In the genomic region with DNA sequence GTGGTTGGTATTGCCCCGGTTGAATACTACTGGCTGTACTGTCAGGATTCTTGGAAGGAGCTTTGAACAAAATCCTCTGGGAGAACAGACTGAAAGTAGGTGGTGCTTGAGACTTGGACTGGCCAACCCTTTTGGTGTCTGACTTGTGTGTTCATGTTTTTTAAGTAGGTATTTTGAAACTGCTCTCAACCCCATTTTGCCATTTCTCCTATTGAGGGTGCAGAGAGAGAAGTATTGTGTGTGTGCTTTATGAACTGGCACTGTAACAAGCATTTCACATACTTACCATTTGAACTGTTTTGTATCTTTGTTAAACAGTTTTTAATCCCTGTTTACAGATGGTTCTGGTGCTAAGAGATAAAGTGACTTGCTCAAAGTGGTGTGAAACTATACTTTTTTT, we compare ENCODE assay signal across 15 cellular contexts. TPM values are rescaled to one million over a fixed set of nuclear protein-coding genes. Genes with fewer than 3 reads are reported as not detected.
A peak's percentile ranks its signal among the peaks of the same experiment; 100 is the strongest.
DNase-seq lines count a peak whose midpoint lies in the region; TF ChIP-seq lines count a peak whose summit lies in the region.
"Had no signal": no experiment of that assay in that cellular context is flagged by ENCODE, and none has a peak within 500 bp of the region (broad histone marks: within the 10 kb centered on the region; RNA-seq: fewer than 3 reads in every experiment).

No MANE protein-coding gene starts in this region.

- H3K9me3 ChIP-seq in SK-N-MC (ENCODE audit: low read depth, low read length) (no peaks in the 10 kb centered on the region), smooth muscle cell (replicated peaks; ENCODE audit: low read depth) (no peaks in the 10 kb centered on the region)
- H3K9me3 ChIP-seq: BE2C, heart left ventricle, right lobe of liver had no signal

- H4K20me1 ChIP-seq in smooth muscle cell (ENCODE audit: low read depth): peaks cover 100% of the 10 kb centered on the region

- H3K4me1 ChIP-seq in smooth muscle cell (ENCODE audit: low read depth): peaks cover 14% of the 10 kb centered on the region
- H3K4me1 ChIP-seq: BE2C had no signal

- no peaks in the 10 kb centered on the region for H3K27me3 Mint-ChIP-seq in activated T-cell treated with anti-CD3 and anti-CD28 coated beads, Interleukin-2, amount 50 U/mL, for 24 hours
- no peaks in the 10 kb centered on the region for H3K27me3 Mint-ChIP-seq in endothelial cell (ENCODE audit: unreplicated experiment)

- H3K27me3 ChIP-seq in smooth muscle cell (ENCODE audit: low read depth): no peaks in the 10 kb centered on the region
- H3K27me3 ChIP-seq: BE2C, heart left ventricle, right lobe of liver had no signal

- no peaks in the 10 kb centered on the region for H3K9me3 Mint-ChIP-seq in activated T-cell treated with anti-CD3 and anti-CD28 coated beads, Interleukin-2, amount 50 U/mL, for 24 hours
- no peaks in the 10 kb centered on the region for H3K9me3 Mint-ChIP-seq in endothelial cell (ENCODE audit: unreplicated experiment)

- H2AFZ ChIP-seq in smooth muscle cell (ENCODE audit: low read depth): no peak overlapping the region

- H3K27ac Mint-ChIP-seq in activated T-cell treated with anti-CD3 and anti-CD28 coated beads, Interleukin-2, amount 50 U/mL, for 24 hours: peak overlapping the region; percentile 66
- no peak overlapping the region for H3K27ac Mint-ChIP-seq in endothelial cell (ENCODE audit: unreplicated experiment)

- H3K36me3 Mint-ChIP-seq in activated T-cell treated with anti-CD3 and anti-CD28 coated beads, Interleukin-2, amount 50 U/mL, for 24 hours (ENCODE audit: low read depth): peaks cover 85% of the 10 kb centered on the region
- H3K36me3 Mint-ChIP-seq in endothelial cell (ENCODE audit: low read depth, unreplicated experiment): peaks cover 4% of the 10 kb centered on the region

- peak overlapping the region; percentile 16 for H3K4me2 ChIP-seq in smooth muscle cell

- H3F3A ChIP-seq in smooth muscle cell (ENCODE audit: low read depth): peaks cover 23% of the 10 kb centered on the region

- peaks cover 39% of the 10 kb centered on the region for H3K36me3 ChIP-seq in SK-N-MC (ENCODE audit: insufficient read depth, low read length)
- H3K36me3 ChIP-seq in smooth muscle cell (ENCODE audit: low read depth): no peaks in the 10 kb centered on the region
- H3K36me3 ChIP-seq: right lobe of liver had no signal

- WGBS in smooth muscle cell (ENCODE audit: low lambda C conversion rate): 27% methylated on average over 1 of the region's 1 CpG

- H3K9ac ChIP-seq in SK-N-MC (ENCODE audit: insufficient read length) (no peak overlapping the region), smooth muscle cell (ENCODE audit: low read depth) (no peak overlapping the region)

- H3K4me3 ChIP-seq in SK-N-MC (no peak overlapping the region), fibroblast of pulmonary artery (replicated peaks; ENCODE audit: low read depth, low read length) (no peak overlapping the region), smooth muscle cell (no peak overlapping the region)
- H3K4me3 ChIP-seq: heart left ventricle, right lobe of liver had no signal

- TF ChIP-seq CTCF in fibroblast of pulmonary artery (IDR thresholded peaks at IDR 0.05; ENCODE audit: low read length, missing control alignments): no peak
- TF ChIP-seq CTCF in smooth muscle cell (IDR thresholded peaks at IDR 0.05; ENCODE audit: borderline replicate concordance, insufficient read depth, poor library complexity, severe bottlenecking): no peak
- TF ChIP-seq CTCF in endothelial cell (IDR thresholded peaks at IDR 0.05; ENCODE audit: unreplicated experiment): no peak

- H3K27ac ChIP-seq in SK-N-MC (peak overlapping the region; percentile 2; the same call in 1 of the 2 replicates), smooth muscle cell (ENCODE audit: low read depth) (peak overlapping the region; percentile 12)
- H3K27ac ChIP-seq: heart left ventricle, right lobe of liver had no signal

- no peak for DNase-seq in activated T-cell treated with anti-CD3 and anti-CD28 coated beads, Interleukin-2, amount 50 U/mL, for 24 hours
- DNase-seq in activated T-cell treated with anti-CD3 and anti-CD28 coated beads, Interleukin-2, amount 50 U/mL, for 48 hours: no peak
- DNase-seq in SK-N-MC (ENCODE audit: low read depth, low spot score): no peak
- DNase-seq in fibroblast of pulmonary artery (ENCODE audit: low read depth): peak; percentile 66
- no peak for DNase-seq in smooth muscle cell (lab: John Stamatoyannopoulos, UW; ENCODE audit: unreplicated experiment)
- DNase-seq in NCI-H526 treated with DMSO at 0.1 percent for 48 hours (lab: John Stamatoyannopoulos, UW): no peak
- DNase-seq in endothelial cell (ENCODE audit: low spot score): no peak
- no peak for DNase-seq in DMS153 (lab: John Stamatoyannopoulos, UW)
- DNase-seq: activated T-cell treated with anti-CD3 and anti-CD28 coated beads, Interleukin-2, amount 50 U/mL, for 1 hour; BE2C; H7; heart left ventricle; MV-4-11; NCI-H748 treated with DMSO at 0.1 percent for 48 hours; right lobe of liver had no signal

- H3K4me1 Mint-ChIP-seq in activated T-cell treated with anti-CD3 and anti-CD28 coated beads, Interleukin-2, amount 50 U/mL, for 24 hours (ENCODE audit: low read depth): peaks cover 89% of the 10 kb centered on the region
- peaks cover 73% of the 10 kb centered on the region for H3K4me1 Mint-ChIP-seq in endothelial cell (ENCODE audit: unreplicated experiment)

- H3K79me2 ChIP-seq in smooth muscle cell (ENCODE audit: low read depth): peaks cover 100% of the 10 kb centered on the region

- H3K4me3 Mint-ChIP-seq in activated T-cell treated with anti-CD3 and anti-CD28 coated beads, Interleukin-2, amount 50 U/mL, for 24 hours: no peak overlapping the region
- H3K4me3 Mint-ChIP-seq in endothelial cell (ENCODE audit: unreplicated experiment): no peak overlapping the region

RNA-seq across cellular contexts. Expression of a gene that starts 21.3 kb away (rescaled TPM):
- total RNA-seq in smooth muscle cell: 30.4 and 33.1 TPM in 2 replicates
- polyA plus RNA-seq in smooth muscle cell: 17.5 and 24.9 TPM in 2 replicates
- total RNA-seq in endothelial cell (ENCODE audit: unreplicated experiment): 115 TPM
